ENCODE assay signal across 21 cellular contexts in the genomic region with DNA sequence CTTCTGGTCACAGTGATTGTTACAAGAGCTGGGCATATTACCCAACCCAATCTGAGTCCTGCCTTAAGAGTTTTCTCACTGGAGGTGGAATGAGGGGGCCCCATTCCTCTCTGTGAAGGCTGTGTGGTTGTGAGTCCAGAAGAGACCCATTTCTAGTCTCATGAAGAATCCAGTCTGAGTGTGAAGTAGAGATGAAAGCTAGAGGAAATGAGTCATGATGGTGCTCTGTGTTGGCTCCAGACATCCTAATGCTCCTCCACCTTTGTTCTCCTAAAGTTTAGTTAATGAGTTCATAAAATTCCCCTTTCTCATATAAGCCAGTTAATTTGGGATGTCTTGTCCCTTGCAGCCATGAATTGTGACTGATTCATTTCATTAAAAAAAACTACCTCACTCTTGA. TPM values are rescaled to one million over a fixed set of nuclear protein-coding genes. Genes with fewer than 3 reads are reported as not detected.
DNase-seq lines count a peak whose midpoint lies in the region; ATAC-seq, FAIRE-seq and TF ChIP-seq lines count a peak whose summit lies in the region.
"Had no signal": no experiment of that assay in that cellular context is flagged by ENCODE, and none has a peak within 500 bp of the region (broad histone marks: within the 10 kb centered on the region; RNA-seq: fewer than 3 reads in every experiment).

No MANE protein-coding gene starts in this region.

- H3K4me3 ChIP-seq in Panc1 (ENCODE audit: low read depth in 2 of 2, low read length in 2 of 2) = no peak overlapping the region
- no peak overlapping the region for H3K4me3 ChIP-seq in neural progenitor cell
- no peak overlapping the region for H3K4me3 ChIP-seq in body of pancreas
- H3K4me3 ChIP-seq: mucosa of descending colon, right atrium auricular region, uterus had no signal

- no TSS peak for BruUV-seq in Panc1 (replicated peaks; lab: Mats Ljungman, UMichigan)

- intact Hi-C loops in Panc1 (cut with micrococcal nuclease; ENCODE audit: unreplicated experiment) = no loop called here
- intact Hi-C loops in body of pancreas (cut with DNase I) = no loop called here

- TF ChIP-seq CTCF in Panc1 (IDR thresholded peaks at IDR 0.05) (no peak), neural progenitor cell (IDR thresholded peaks at IDR 0.05) (no peak), body of pancreas (IDR thresholded peaks at IDR 0.05) (no peak)

- H3K9me3 Mint-ChIP-seq in neural progenitor cell = peaks cover 2% of the 10 kb centered on the region
- H3K9me3 Mint-ChIP-seq: activated CD4-positive, alpha-beta T cell treated with anti-CD3 and anti-CD28 coated beads, Interleukin-2, amount 10 ng/mL, durations not matched to agents 24 days and 14 days had no signal

- H3K9ac ChIP-seq in neural progenitor cell = no peak overlapping the region

- no peaks in the 10 kb centered on the region for H3K4me1 Mint-ChIP-seq in neural progenitor cell

- ATAC-seq in Panc1 (peak; percentile 30; the same call in 1 of the 2 replicates), GM18505 (IDR thresholded peaks at IDR 0.05; ENCODE audit: unreplicated experiment) (no peak), body of pancreas (no peak)
- ATAC-seq: left colon, mucosa of descending colon had no signal

- H3K4me3 Mint-ChIP-seq in neural progenitor cell = no peak overlapping the region
- H3K4me3 Mint-ChIP-seq: activated CD4-positive, alpha-beta T cell treated with anti-CD3 and anti-CD28 coated beads, Interleukin-2, amount 10 ng/mL, durations not matched to agents 24 days and 14 days had no signal

- H3K4me2 ChIP-seq in neural progenitor cell = no peak overlapping the region

- DNase-seq in EH (ENCODE audit: low read depth) (peak; percentile 71), Panc1 (ENCODE audit: low read depth, low spot score) (no peak), dermis blood vessel endothelial cell (peak; percentile 65), neural progenitor cell (ENCODE audit: low spot score) (no peak), SIG-M5 (lab: John Stamatoyannopoulos, UW) (no peak), GM12891 (ENCODE audit: insufficient read length, low spot score) (no peak), body of pancreas (no peak)
- DNase-seq: activated CD4-positive, alpha-beta T cell treated with anti-CD3 and anti-CD28 coated beads, Interleukin-2, amount 10 ng/mL, durations not matched to agents 24 days and 14 days; activated CD8-positive, alpha-beta memory T cell treated with anti-CD3 and anti-CD28 coated beads, Interleukin-2, amount 50 U/mL, for 48 hours; activated naive CD4-positive, alpha-beta T cell treated with Interleukin-2 at 50 U/mL for 16 hours; AML-193; brain microvascular endothelial cell; COR-L47; GF-D8; left colon; mucosa of descending colon; NCI-H1694; uterus had no signal

- CTCF ChIA-PET in Panc1 (lab: Charles Lee) = no interaction called here

- POLR2A ChIA-PET in Panc1 (lab: Charles Lee) = no interaction called here

- H3K4me1 ChIP-seq in Panc1 (ENCODE audit: control insufficient read depth, insufficient read depth, low read length) = no peaks in the 10 kb centered on the region
- H3K4me1 ChIP-seq in neural progenitor cell = no peaks in the 10 kb centered on the region
- H3K4me1 ChIP-seq in body of pancreas = no peaks in the 10 kb centered on the region
- H3K4me1 ChIP-seq: right atrium auricular region, uterus had no signal

- H3K79me2 ChIP-seq in neural progenitor cell (ENCODE audit: low read depth) = no peaks in the 10 kb centered on the region

- H3K36me3 Mint-ChIP-seq in neural progenitor cell = peaks cover 1% of the 10 kb centered on the region

- no peak overlapping the region for H2AFZ ChIP-seq in neural progenitor cell (replicated peaks)

- H3K27ac ChIP-seq in Panc1 (ENCODE audit: low read length) = no peak overlapping the region
- no peak overlapping the region for H3K27ac ChIP-seq in neural progenitor cell
- H3K27ac ChIP-seq in body of pancreas = no peak overlapping the region
- H3K27ac ChIP-seq: right atrium auricular region, uterus had no signal

- H3K27me3 ChIP-seq in Panc1 (ENCODE audit: control insufficient read depth, insufficient read depth, low read length) (no peaks in the 10 kb centered on the region), neural progenitor cell (no peaks in the 10 kb centered on the region), body of pancreas (no peaks in the 10 kb centered on the region)
- H3K27me3 ChIP-seq: brain microvascular endothelial cell, right atrium auricular region, uterus had no signal

- no peaks in the 10 kb centered on the region for H3K36me3 ChIP-seq in Panc1 (ENCODE audit: control insufficient read depth, insufficient read depth, low read length)
- no peaks in the 10 kb centered on the region for H3K36me3 ChIP-seq in neural progenitor cell
- no peaks in the 10 kb centered on the region for H3K36me3 ChIP-seq in body of pancreas (replicated peaks in 1 of 2; ENCODE audit: insufficient read depth in 1 of 2, low read depth in 2 of 2)
- H3K36me3 ChIP-seq: brain microvascular endothelial cell, right atrium auricular region, uterus had no signal

- H3K9me3 ChIP-seq in Panc1 (ENCODE audit: control insufficient read depth, insufficient read depth, low read depth, low read length) (no peaks in the 10 kb centered on the region), neural progenitor cell (ENCODE audit: low read depth) (no peaks in the 10 kb centered on the region), body of pancreas (no peaks in the 10 kb centered on the region)
- H3K9me3 ChIP-seq: mucosa of descending colon, right atrium auricular region, uterus had no signal

- H3K27me3 Mint-ChIP-seq in neural progenitor cell (ENCODE audit: insufficient read depth, low read depth) = peaks cover 2% of the 10 kb centered on the region
- H3K27me3 Mint-ChIP-seq: activated CD4-positive, alpha-beta T cell treated with anti-CD3 and anti-CD28 coated beads, Interleukin-2, amount 10 ng/mL, durations not matched to agents 24 days and 14 days had no signal

- TF ChIP-seq POLR2A in GM18505 (IDR thresholded peaks at IDR 0.05; ENCODE audit: borderline replicate concordance, extremely low read depth, insufficient read depth, insufficient read length) = no peak
- TF ChIP-seq POLR2A in GM12891 (IDR thresholded peaks at IDR 0.05; ENCODE audit: low read depth, low read length) = no peak
- no peak for TF ChIP-seq POLR2A in body of pancreas (IDR thresholded peaks at IDR 0.05)

- H4K20me1 ChIP-seq in neural progenitor cell (ENCODE audit: low read depth) = no peaks in the 10 kb centered on the region

- in situ Hi-C loops in Panc1 (cut with HindIII; ENCODE audit: low pct_unique_long_range_greater_than_20kb, low sequenced_read_pairs) = no loop called here

- peak overlapping the region; percentile 10 for H3K27ac Mint-ChIP-seq in neural progenitor cell
- H3K27ac Mint-ChIP-seq: activated CD4-positive, alpha-beta T cell treated with anti-CD3 and anti-CD28 coated beads, Interleukin-2, amount 10 ng/mL, durations not matched to agents 24 days and 14 days had no signal

- no peaks in the 10 kb centered on the region for H3F3A ChIP-seq in neural progenitor cell (ENCODE audit: low read depth)

- FAIRE-seq in GM12891 (lab: Jason Lieb, UNC) = no peak

TF ChIP-seq in GM12891, 5 proteins besides CTCF, POLR2A, EP300 and RAD21:
- TF ChIP-seq TAF1 (IDR thresholded peaks at IDR 0.05; ENCODE audit: low read depth, low read length) = no peak
- no peak for TF ChIP-seq POLR2AphosphoS5 (IDR thresholded peaks at IDR 0.05; ENCODE audit: low read depth, low read length)
- no peak for TF ChIP-seq POU2F2 (IDR thresholded peaks at IDR 0.05; ENCODE audit: low read depth, low read length)
- no peak for TF ChIP-seq PAX5 (IDR thresholded peaks at IDR 0.05; ENCODE audit: insufficient read depth, low read length, severe bottlenecking)
- TF ChIP-seq SPI1 (IDR thresholded peaks at IDR 0.05; ENCODE audit: low read depth, low read length) = no peak

RNA-seq across cellular contexts. Expression of gene RASGRP3, which starts 50.8 kb away (rescaled TPM):
- 2.6 TPM for total RNA-seq in Panc1 (2021; ENCODE audit: unreplicated experiment)
- 0.96 TPM for polyA plus RNA-seq in Panc1 (2012; ENCODE audit: insufficient read length)
- 202 and 255 TPM in 2 replicates for total RNA-seq in dermis blood vessel endothelial cell
- total RNA-seq in neural progenitor cell (ENCODE audit: low replicate concordance) = not detected in 2 replicates
- polyA plus RNA-seq in GM12891 (2012; ENCODE audit: low read depth, missing spikeins) = 104 TPM
- 10 to 100 TPM in 1 of 2 donors, 1 to 10 TPM in 1; 3.9 to 22.1 TPM for total RNA-seq in body of pancreas
- total RNA-seq: NCI-H460 had no signal

Comparison
In these comparisons a context has a peak if more than half of its experiments do, and no peak if none do; other contexts are left out.
1. DNase-seq: peak in EH (single experiment) and dermis blood vessel endothelial cell (single experiment); none in Panc1 (single experiment), neural progenitor cell (single experiment), SIG-M5 (single experiment), GM12891 (single experiment) and body of pancreas (0 of 4).